In the genomic region with DNA sequence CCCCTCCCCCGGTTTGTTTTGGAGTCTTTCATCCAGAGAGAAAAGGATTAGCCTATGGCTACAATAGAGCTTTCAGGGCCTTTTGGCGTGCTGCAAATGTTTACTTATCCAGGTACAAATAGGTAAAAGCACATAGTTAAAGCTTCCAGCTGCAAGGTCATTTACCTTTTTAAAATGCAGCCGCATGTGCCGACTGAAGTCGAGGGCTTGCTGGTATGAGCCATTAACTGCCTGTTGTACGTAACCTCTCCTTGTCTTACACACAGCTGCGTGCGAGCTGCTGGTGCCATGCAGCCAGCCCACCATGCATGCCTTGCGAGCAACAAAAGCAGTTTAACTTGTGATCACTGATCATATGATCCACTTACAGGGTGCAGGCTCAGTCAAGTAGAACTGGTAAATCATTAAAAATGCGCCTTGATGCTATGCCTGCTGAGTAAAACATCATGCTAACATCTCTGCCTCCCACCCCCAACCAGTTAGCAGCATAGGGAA, we compare ENCODE assay signal across 1 cellular context.
A peak's percentile ranks its signal among the peaks of the same experiment; 100 is the strongest.
TF ChIP-seq lines count a peak whose summit lies in the region.

No MANE protein-coding gene starts in this region.

TF ChIP-seq in HepG2, 621 proteins besides CTCF, POLR2A, EP300 and RAD21 (continued from another document and continues in another):
- TF ChIP-seq ZNF407 (CRISPR knock-in tag; IDR thresholded peaks at IDR 0.05; ENCODE audit: not compliant biosample characterization) = no peak
- TF ChIP-seq ZNF556 (CRISPR knock-in tag; IDR thresholded peaks at IDR 0.05; ENCODE audit: borderline replicate concordance) = 0 out of 2 replicates have a peak, but pooled peaks have one; percentile 37
- TF ChIP-seq RFX5 (IDR thresholded peaks at IDR 0.05; ENCODE audit: low read depth, low read length) = no peak
- TF ChIP-seq JARID2 (CRISPR knock-in tag; IDR thresholded peaks at IDR 0.05; ENCODE audit: insufficient replicate concordance) = no peak
- no peak for TF ChIP-seq ZNF343 (CRISPR knock-in tag; IDR thresholded peaks at IDR 0.05)
- TF ChIP-seq ZNF7 (CRISPR knock-in tag; IDR thresholded peaks at IDR 0.05) = no peak
- no peak for TF ChIP-seq SOX6 (IDR thresholded peaks at IDR 0.05)
- TF ChIP-seq SOX6 (CRISPR knock-in tag; IDR thresholded peaks at IDR 0.05) = peak; percentile 96
- TF ChIP-seq FOXP4 (CRISPR knock-in tag; IDR thresholded peaks at IDR 0.05) = peak; percentile 77
- peak; percentile 38; the same call in 1 of the 2 replicates for TF ChIP-seq REPIN1 (CRISPR knock-in tag; IDR thresholded peaks at IDR 0.05; ENCODE audit: borderline replicate concordance, low read depth)
- TF ChIP-seq MZF1 (CRISPR knock-in tag; IDR thresholded peaks at IDR 0.05; ENCODE audit: borderline replicate concordance) = no peak
- TF ChIP-seq FOXA3 (CRISPR knock-in tag; IDR thresholded peaks at IDR 0.05) = peak; percentile 73
- no peak for TF ChIP-seq ZNF460 (CRISPR knock-in tag; IDR thresholded peaks at IDR 0.05; ENCODE audit: borderline replicate concordance)
- TF ChIP-seq, protein P1, sequence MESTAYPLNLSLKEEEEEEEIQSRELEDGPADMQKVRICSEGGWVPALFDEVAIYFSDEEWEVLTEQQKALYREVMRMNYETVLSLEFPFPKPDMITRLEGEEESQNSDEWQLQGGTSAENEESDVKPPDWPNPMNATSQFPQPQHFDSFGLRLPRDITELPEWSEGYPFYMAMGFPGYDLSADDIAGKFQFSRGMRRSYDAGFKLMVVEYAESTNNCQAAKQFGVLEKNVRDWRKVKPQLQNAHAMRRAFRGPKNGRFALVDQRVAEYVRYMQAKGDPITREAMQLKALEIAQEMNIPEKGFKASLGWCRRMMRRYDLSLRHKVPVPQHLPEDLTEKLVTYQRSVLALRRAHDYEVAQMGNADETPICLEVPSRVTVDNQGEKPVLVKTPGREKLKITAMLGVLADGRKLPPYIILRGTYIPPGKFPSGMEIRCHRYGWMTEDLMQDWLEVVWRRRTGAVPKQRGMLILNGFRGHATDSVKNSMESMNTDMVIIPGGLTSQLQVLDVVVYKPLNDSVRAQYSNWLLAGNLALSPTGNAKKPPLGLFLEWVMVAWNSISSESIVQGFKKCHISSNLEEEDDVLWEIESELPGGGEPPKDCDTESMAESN (CRISPR knock-in tag; conservative IDR thresholded peaks at IDR 0.05) = peak; percentile 51; the same call in 1 of the 2 replicates
- no peak for TF ChIP-seq ZBTB20 (CRISPR knock-in tag; IDR thresholded peaks at IDR 0.05; ENCODE audit: borderline replicate concordance, low read depth)
- no peak for TF ChIP-seq TIGD3 (CRISPR knock-in tag; IDR thresholded peaks at IDR 0.05; ENCODE audit: borderline replicate concordance)
- 0 out of 2 replicates have a peak, but pooled peaks have one; percentile 35 for TF ChIP-seq ARNTL (CRISPR knock-in tag; IDR thresholded peaks at IDR 0.05)
- peak; percentile 68; the same call in 1 of the 2 replicates for TF ChIP-seq MEIS1 (CRISPR knock-in tag; IDR thresholded peaks at IDR 0.05; ENCODE audit: borderline replicate concordance)
- TF ChIP-seq ZNF772 (CRISPR knock-in tag; IDR thresholded peaks at IDR 0.05) = 0 out of 2 replicates have a peak, but pooled peaks have one; percentile 37
- no peak for TF ChIP-seq ZNF446 (CRISPR knock-in tag; IDR thresholded peaks at IDR 0.05)
- peak; percentile 82 for TF ChIP-seq RXRB (CRISPR knock-in tag; IDR thresholded peaks at IDR 0.05; ENCODE audit: borderline replicate concordance)
- 0 out of 2 replicates have a peak, but pooled peaks have one; percentile 45 for TF ChIP-seq ZNF280B (CRISPR knock-in tag; IDR thresholded peaks at IDR 0.05; ENCODE audit: borderline replicate concordance)
- peak; percentile 77; the same call in 1 of the 2 replicates for TF ChIP-seq ZNF761 (CRISPR knock-in tag; conservative IDR thresholded peaks at IDR 0.05)
- TF ChIP-seq ZNF552 (CRISPR knock-in tag; IDR thresholded peaks at IDR 0.05; ENCODE audit: borderline replicate concordance) = peak; percentile 56; the same call in 1 of the 2 replicates
- no peak for TF ChIP-seq ATRX (CRISPR knock-in tag; IDR thresholded peaks at IDR 0.05; ENCODE audit: borderline replicate concordance)
- TF ChIP-seq ZNF224 (CRISPR knock-in tag; IDR thresholded peaks at IDR 0.05) = no peak
- TF ChIP-seq ZNF326 (CRISPR knock-in tag; IDR thresholded peaks at IDR 0.05; ENCODE audit: borderline replicate concordance) = no peak
- TF ChIP-seq TP53 (CRISPR knock-in tag; conservative IDR thresholded peaks at IDR 0.05) = no peak
- no peak for TF ChIP-seq SIN3B (IDR thresholded peaks at IDR 0.05; ENCODE audit: low read length)
- TF ChIP-seq HBP1 (CRISPR knock-in tag; IDR thresholded peaks at IDR 0.05; ENCODE audit: low read depth) = peak; percentile 80; the same call in 1 of the 2 replicates
- peak; percentile 56; the same call in 1 of the 2 replicates for TF ChIP-seq ZNF652 (CRISPR knock-in tag; IDR thresholded peaks at IDR 0.05; ENCODE audit: borderline replicate concordance, low read depth)
- no peak for TF ChIP-seq U2AF1 (optimal IDR thresholded peaks at IDR 0.05; ENCODE audit: low read depth, low read length)
- TF ChIP-seq SRY (CRISPR knock-in tag; IDR thresholded peaks at IDR 0.05) = no peak
- TF ChIP-seq REXO4 (CRISPR knock-in tag; IDR thresholded peaks at IDR 0.05; ENCODE audit: borderline replicate concordance) = no peak
- no peak for TF ChIP-seq ZIK1 (CRISPR knock-in tag; IDR thresholded peaks at IDR 0.05; ENCODE audit: borderline replicate concordance, low read depth)
